ENCODE assay signal across 1 cellular context in genomic region chr20:62861732-62862336, GRCh38.
TF ChIP-seq lines count a peak whose summit lies in the region.

Gene TCFL5, minus strand, starts transcription at chr20:62861822. Its CDS starts 152 bp downstream, at chr20:62861670.

TF ChIP-seq in HepG2, 621 proteins besides CTCF, POLR2A, EP300 and RAD21 (continued from another document and continues in another):
- TF ChIP-seq HINFP (CRISPR knock-in tag; IDR thresholded peaks at IDR 0.05; ENCODE audit: low read depth): peak; percentile 94
- TF ChIP-seq ZNF224 (CRISPR knock-in tag; IDR thresholded peaks at IDR 0.05): no peak; the same call in 1 of the 2 replicates
- no peak for TF ChIP-seq MLLT10 (CRISPR knock-in tag; IDR thresholded peaks at IDR 0.05)
- peak; percentile 97; the same call in 1 of the 2 replicates for TF ChIP-seq ZBTB4 (CRISPR knock-in tag; IDR thresholded peaks at IDR 0.05; ENCODE audit: borderline replicate concordance)
- TF ChIP-seq TBX2 (CRISPR knock-in tag; IDR thresholded peaks at IDR 0.05; ENCODE audit: borderline replicate concordance): peak; percentile 98
- peak; percentile 67; the same call in 1 of the 2 replicates for TF ChIP-seq BATF2 (CRISPR knock-in tag; IDR thresholded peaks at IDR 0.05)
- peak; percentile 90 for TF ChIP-seq PRDM4 (CRISPR knock-in tag; IDR thresholded peaks at IDR 0.05; ENCODE audit: borderline replicate concordance)
- peak; percentile 74 for TF ChIP-seq NFYC (CRISPR knock-in tag; IDR thresholded peaks at IDR 0.05)
- no peak for TF ChIP-seq SMC3 (IDR thresholded peaks at IDR 0.05; ENCODE audit: low read length)
- TF ChIP-seq TBL1XR1 (IDR thresholded peaks at IDR 0.05; ENCODE audit: borderline replicate concordance, low read length, partially characterized antibody): peak; percentile 25
- TF ChIP-seq HMGXB3 (CRISPR knock-in tag; IDR thresholded peaks at IDR 0.05; ENCODE audit: borderline replicate concordance): peak; percentile 86; the same call in 1 of the 2 replicates
- peak; percentile 91; the same call in 1 of the 2 replicates for TF ChIP-seq E2F2 (CRISPR knock-in tag; IDR thresholded peaks at IDR 0.05; ENCODE audit: borderline replicate concordance)
- no peak for TF ChIP-seq THYN1 (CRISPR knock-in tag; IDR thresholded peaks at IDR 0.05; ENCODE audit: borderline replicate concordance, low read depth)
- TF ChIP-seq ZNF503 (CRISPR knock-in tag; IDR thresholded peaks at IDR 0.05): peak; percentile 66
- TF ChIP-seq TMF1 (CRISPR knock-in tag; IDR thresholded peaks at IDR 0.05; ENCODE audit: low read depth): 0 out of 2 replicates have a peak, but pooled peaks have one; percentile 66
- TF ChIP-seq ZNF83 (CRISPR knock-in tag; IDR thresholded peaks at IDR 0.05; ENCODE audit: borderline replicate concordance): peak; percentile 99
- TF ChIP-seq ZNF629 (CRISPR knock-in tag; conservative IDR thresholded peaks at IDR 0.05): peak; percentile 72
- no peak for TF ChIP-seq ATRX (CRISPR knock-in tag; IDR thresholded peaks at IDR 0.05; ENCODE audit: borderline replicate concordance)
- no peak for TF ChIP-seq ZNF577 (CRISPR knock-in tag; IDR thresholded peaks at IDR 0.05; ENCODE audit: borderline replicate concordance, low read depth)
- TF ChIP-seq FOSL1 (CRISPR knock-in tag; IDR thresholded peaks at IDR 0.05; ENCODE audit: borderline replicate concordance): no peak
- TF ChIP-seq NR3C1 (CRISPR knock-in tag; IDR thresholded peaks at IDR 0.05): no peak
- no peak for TF ChIP-seq FOXO4 (CRISPR knock-in tag; conservative IDR thresholded peaks at IDR 0.05)
- TF ChIP-seq PBX3 (CRISPR knock-in tag; IDR thresholded peaks at IDR 0.05; ENCODE audit: borderline replicate concordance): peak; percentile 73; the same call in 1 of the 2 replicates
- TF ChIP-seq BRCA1 (CRISPR knock-in tag; IDR thresholded peaks at IDR 0.05): peak; percentile 95
- TF ChIP-seq FIP1L1 (IDR thresholded peaks at IDR 0.05; ENCODE audit: borderline replicate concordance, insufficient read depth, low read depth, low read length): no peak
- TF ChIP-seq GRHL1 (CRISPR knock-in tag; conservative IDR thresholded peaks at IDR 0.05): no peak
- no peak for TF ChIP-seq MTA3 (CRISPR knock-in tag; IDR thresholded peaks at IDR 0.05)
- TF ChIP-seq SIX4 (CRISPR knock-in tag; IDR thresholded peaks at IDR 0.05): peak; percentile 64
- TF ChIP-seq TOE1 (CRISPR knock-in tag; IDR thresholded peaks at IDR 0.05): peak; percentile 77; the same call in 1 of the 2 replicates
- TF ChIP-seq E2F5 (CRISPR knock-in tag; conservative IDR thresholded peaks at IDR 0.05): no peak
- peak; percentile 81 for TF ChIP-seq PITX1 (CRISPR knock-in tag; IDR thresholded peaks at IDR 0.05)
